ENCODE assay signal across 35 cellular contexts in genomic region chr6:137915778-137916177, GRCh38.
"Had no signal": no experiment of that assay in that cellular context is flagged by ENCODE, and none has a peak within 500 bp of the region (broad histone marks: within the 10 kb centered on the region; RNA-seq: fewer than 3 reads in every experiment).

No MANE protein-coding gene starts in this region.

- H3K9me3 ChIP-seq: MG63 had no signal

- H3K4me3 ChIP-seq: MG63 had no signal

- H3K27me3 ChIP-seq: MG63 had no signal

- DNase-seq: Kasumi-1, MG63, MM.1S, MV-4-11, NCI-H1048, NCI-H1092, NCI-H1092 treated with DMSO at 0.1 percent for 48 hours, NCI-H1105, NCI-H1105 treated with DMSO at 0.1 percent for 48 hours, NCI-H1417, NCI-H1417 treated with DMSO at 0.1 percent for 48 hours, NCI-H1436, NCI-H1436 treated with DMSO at 0.1 percent for 48 hours, NCI-H146, NCI-H1694, NCI-H1694 treated with DMSO at 0.1 percent for 48 hours, NCI-H187, NCI-H187 treated with DMSO at 0.1 percent for 48 hours, NCI-H1930, NCI-H2029, NCI-H2029 treated with DMSO at 0.1 percent for 48 hours, NCI-H2081, NCI-H2081 treated with DMSO at 0.1 percent for 48 hours, NCI-H2107, NCI-H2171, NCI-H2171 treated with DMSO at 0.1 percent for 48 hours, NCI-H2227 treated with DMSO at 0.1 percent for 48 hours, NCI-H226, NCI-H345, NCI-H446, NCI-H446 treated with DMSO at 0.1 percent for 48 hours, NCI-H510A, NCI-H510A treated with DMSO at 0.1 percent for 48 hours, NCI-H524, NCI-H524 treated with DMSO at 0.1 percent for 48 hours had no signal

- H3K36me3 ChIP-seq: MG63 had no signal
